In the genomic region with DNA sequence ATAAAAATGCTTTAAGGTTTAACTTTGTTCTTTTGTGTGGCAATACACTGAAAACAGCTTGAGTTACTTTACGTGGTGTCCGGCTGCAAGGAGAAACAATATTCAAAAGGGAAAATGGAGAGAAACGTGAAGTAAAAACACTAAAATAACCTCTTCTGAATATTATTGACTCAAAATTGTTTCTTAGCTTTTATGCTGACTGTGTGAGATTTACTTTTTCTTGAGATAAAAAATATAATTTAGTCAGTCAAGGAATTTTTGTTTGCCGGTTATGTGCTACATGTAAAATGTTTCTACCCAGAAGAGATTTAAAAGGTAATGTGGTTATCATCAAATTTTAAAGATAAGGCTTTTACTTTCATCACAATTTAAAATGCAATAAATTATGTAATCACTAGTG, we compare ENCODE assay signal across 35 cellular contexts.
"Had no signal": no experiment of that assay in that cellular context is flagged by ENCODE, and none has a peak within 500 bp of the region (broad histone marks: within the 10 kb centered on the region; RNA-seq: fewer than 3 reads in every experiment).

No MANE protein-coding gene starts in this region.

- H3K4me3 ChIP-seq: adrenal gland, body of pancreas, breast epithelium had no signal

- FAIRE-seq: astrocyte, colon, TTC549 had no signal

- DNase-seq: activated CD4-positive, alpha-beta memory T cell treated with anti-CD3 and anti-CD28 coated beads, Interleukin-2, amount 10 ng/mL, durations not matched to agents 7 days and 5 days; activated CD4-positive, alpha-beta T cell treated with anti-CD3 and anti-CD28 coated beads for 1 hour; activated CD4-positive, alpha-beta T cell treated with anti-CD3 and anti-CD28 coated beads for 36 hours; activated CD4-positive, alpha-beta T cell treated with anti-CD3 and anti-CD28 coated beads for 48 hours; activated CD4-positive, alpha-beta T cell treated with anti-CD3 and anti-CD28 coated beads, Interleukin-2, amount 10 ng/mL, durations not matched to agents 7 days and 5 days; activated CD4-positive, alpha-beta T cell treated with anti-CD3 and anti-CD28 coated beads, Interleukin-2, amount 50 U/mL, for 48 hours; activated CD4-positive, CD25-positive, alpha-beta regulatory T cell; activated CD8-positive, alpha-beta memory T cell treated with anti-CD3 and anti-CD28 coated beads, Interleukin-2, amount 50 U/mL, for 4 hours; activated effector memory CD4-positive, alpha-beta T cell treated with anti-CD3 and anti-CD28 coated beads, Interleukin-2, amount 50 U/mL, for 16 hours; activated gamma-delta T cell treated with Interleukin-2 at 50 U/mL for 16 hours; activated naive CD4-positive, alpha-beta T cell; activated naive CD4-positive, alpha-beta T cell treated with anti-CD3 and anti-CD28 coated beads for 36 hours; activated naive CD4-positive, alpha-beta T cell treated with anti-CD3 and anti-CD28 coated beads, Interleukin-2, amount 50 U/mL, for 16 hours; activated naive CD8-positive, alpha-beta T cell treated with anti-CD3 and anti-CD28 coated beads for 36 hours; activated T-cell treated with anti-CD3 and anti-CD28 coated beads for 4 hours; activated T-cell treated with anti-CD3 and anti-CD28 coated beads, Interleukin-2, amount 50 U/mL, for 1 hour; activated T-cell treated with anti-CD3 and anti-CD28 coated beads, Interleukin-2, amount 50 U/mL, for 4 hours; activated T-cell treated with anti-CD3 and anti-CD28 coated beads, Interleukin-2, amount 50 U/mL, for 72 hours; adrenal gland; amniotic stem cell; aorta; body of pancreas; brain microvascular endothelial cell; central memory CD4-positive, alpha-beta T cell; T-helper 2 cell; T-helper 9 cell had no signal

- H3K4me1 ChIP-seq: adrenal gland, body of pancreas, breast epithelium had no signal

- H3K27me3 ChIP-seq: adrenal gland, body of pancreas, brain microvascular endothelial cell, breast epithelium had no signal

- H3K9me3 ChIP-seq: adrenal gland, body of pancreas, breast epithelium had no signal

- H3K36me3 ChIP-seq: adrenal gland, brain microvascular endothelial cell, breast epithelium had no signal

- ATAC-seq: activated CD4-positive, alpha-beta T cell treated with anti-CD3 and anti-CD28 coated beads for 36 hours; activated CD4-positive, CD25-positive, alpha-beta regulatory T cell treated with anti-CD3 and anti-CD28 coated beads, Interleukin-2, amount 50 U/mL, for 24 hours; activated naive CD4-positive, alpha-beta T cell treated with anti-CD3 and anti-CD28 coated beads, Interleukin-2, amount 50 U/mL, for 72 hours; activated T-cell treated with anti-CD3 and anti-CD28 coated beads, Interleukin-2, amount 50 U/mL, for 4 hours; activated T-cell treated with anti-CD3 and anti-CD28 coated beads, Interleukin-2, amount 50 U/mL, for 72 hours; activated T-helper 17 cell treated with anti-CD3 and anti-CD28 coated beads, Interleukin-2, amount 50 U/mL, for 72 hours; body of pancreas; WTC11 had no signal

- H3K27ac ChIP-seq: adrenal gland, body of pancreas, brain microvascular endothelial cell, breast epithelium, VCaP had no signal
